ENCODE assay signal across 2 cellular contexts in genomic region chr13:76717092-76717491, GRCh38.
TF ChIP-seq lines count a peak whose summit lies in the region.

No MANE protein-coding gene starts in this region.

TF ChIP-seq in SK-N-SH treated with all-trans-retinoic acid at 6 μM for 48 hours, 23 proteins besides CTCF, POLR2A, EP300 and RAD21:
- TF ChIP-seq ISL1 (CRISPR knock-in tag; IDR thresholded peaks at IDR 0.05) (peak; percentile 45; the same call in 1 of the 2 replicates), POU6F1 (CRISPR knock-in tag; IDR thresholded peaks at IDR 0.05; ENCODE audit: borderline replicate concordance, low read depth) (no peak)

TF ChIP-seq in HepG2, 621 proteins besides CTCF, POLR2A, EP300 and RAD21:
- TF ChIP-seq, protein P1, sequence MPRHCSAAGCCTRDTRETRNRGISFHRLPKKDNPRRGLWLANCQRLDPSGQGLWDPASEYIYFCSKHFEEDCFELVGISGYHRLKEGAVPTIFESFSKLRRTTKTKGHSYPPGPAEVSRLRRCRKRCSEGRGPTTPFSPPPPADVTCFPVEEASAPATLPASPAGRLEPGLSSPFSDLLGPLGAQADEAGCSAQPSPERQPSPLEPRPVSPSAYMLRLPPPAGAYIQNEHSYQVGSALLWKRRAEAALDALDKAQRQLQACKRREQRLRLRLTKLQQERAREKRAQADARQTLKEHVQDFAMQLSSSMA (CRISPR knock-in tag; IDR thresholded peaks at IDR 0.05) = no peak
- TF ChIP-seq ZBTB1 (CRISPR knock-in tag; IDR thresholded peaks at IDR 0.05; ENCODE audit: borderline replicate concordance) = no peak
- TF ChIP-seq NFE2 (CRISPR knock-in tag; IDR thresholded peaks at IDR 0.05) = no peak
- no peak for TF ChIP-seq SRSF1 (optimal IDR thresholded peaks at IDR 0.05; ENCODE audit: low read depth, low read length)
- no peak for TF ChIP-seq ZNF329 (CRISPR knock-in tag; IDR thresholded peaks at IDR 0.05; ENCODE audit: low read depth)
- no peak for TF ChIP-seq MXD4 (CRISPR knock-in tag; IDR thresholded peaks at IDR 0.05)
- TF ChIP-seq SETDB1 (CRISPR knock-in tag; IDR thresholded peaks at IDR 0.05; ENCODE audit: borderline replicate concordance) = no peak
- no peak for TF ChIP-seq SAP130 (CRISPR knock-in tag; IDR thresholded peaks at IDR 0.05; ENCODE audit: low read depth)
